20 cellular contexts compared by ENCODE assay signal in genomic region chr6:35592178-35592577, GRCh38.
DNase-seq lines count a peak whose midpoint lies in the region; ATAC-seq and TF ChIP-seq lines count a peak whose summit lies in the region.
"Had no signal": no experiment of that assay in that cellular context is flagged by ENCODE, and none has a peak within 500 bp of the region (broad histone marks: within the 10 kb centered on the region; RNA-seq: fewer than 3 reads in every experiment).

No MANE protein-coding gene starts in this region.

- ATAC-seq in RWPE2 (ENCODE audit: low read depth), result no peak
- ATAC-seq: left colon, PC-3 had no signal

- no peak overlapping the region for H4K8ac ChIP-seq in mesenchymal stem cell (ENCODE audit: low read length)

- H2AFZ ChIP-seq in mesenchymal stem cell (ENCODE audit: low read depth, low read length), result no peak overlapping the region

- H3K36me3 ChIP-seq in RWPE2 (ENCODE audit: low read depth) (peaks cover 96% of the 10 kb centered on the region), testis (ENCODE audit: low read depth, missing control alignments) (no peaks in the 10 kb centered on the region), mesenchymal stem cell (ENCODE audit: control insufficient read depth in 1 of 2, insufficient read depth in 2 of 2, low read depth in 1 of 2, low read length in 2 of 2) (peaks cover 0 to 9% of the 10 kb centered on the region in 2 experiments)

- no peak overlapping the region for H2BK120ac ChIP-seq in mesenchymal stem cell (ENCODE audit: low read depth, low read length)

- DNase-seq in activated T-cell treated with anti-CD3 and anti-CD28 coated beads, Interleukin-2, amount 50 U/mL, for 24 hours, result no peak
- no peak for DNase-seq in activated T-cell treated with anti-CD3 and anti-CD28 coated beads, Interleukin-2, amount 50 U/mL, for 48 hours
- no peak for DNase-seq in RWPE2 (ENCODE audit: low spot score)
- DNase-seq in testis, result no peak
- DNase-seq in amniotic stem cell (lab: John Stamatoyannopoulos, UW), result no peak
- no peak for DNase-seq in mesenchymal stem cell
- DNase-seq in GF-D8 (lab: John Stamatoyannopoulos, UW), result no peak
- DNase-seq: activated CD4-positive, alpha-beta T cell treated with anti-CD3 and anti-CD28 coated beads for 4 hours; activated T-cell treated with anti-CD3 and anti-CD28 coated beads, Interleukin-2, amount 50 U/mL, for 1 hour; amygdala; CD8-positive, alpha-beta memory T cell; DND-41; HCEC 1CT; left colon; NCI-H1417 treated with DMSO at 0.1 percent for 48 hours; NCI-H2171; NCI-H82; PC-3 had no signal

- TF ChIP-seq POLR2A in testis (IDR thresholded peaks at IDR 0.05), result no peak

- no peak overlapping the region for H4K91ac ChIP-seq in mesenchymal stem cell (ENCODE audit: low read length)

- no peak overlapping the region for H3K23ac ChIP-seq in mesenchymal stem cell (ENCODE audit: low read length in 2 of 2)

- TF ChIP-seq CTCF in RWPE2 (IDR thresholded peaks at IDR 0.05; ENCODE audit: poor library complexity, severe bottlenecking) (no peak), testis (IDR thresholded peaks at IDR 0.05) (no peak)

- no peak overlapping the region for H3K4me2 ChIP-seq in mesenchymal stem cell (ENCODE audit: low read length, poor library complexity, severe bottlenecking)
- H3K4me2 ChIP-seq: smooth muscle cell had no signal

- peaks cover 86% of the 10 kb centered on the region for H3K4me1 Mint-ChIP-seq in activated T-cell treated with anti-CD3 and anti-CD28 coated beads, Interleukin-2, amount 50 U/mL, for 24 hours (ENCODE audit: low read depth)

- H3K9me3 Mint-ChIP-seq in activated T-cell treated with anti-CD3 and anti-CD28 coated beads, Interleukin-2, amount 50 U/mL, for 24 hours, result no peaks in the 10 kb centered on the region
- H3K9me3 Mint-ChIP-seq: CD8-positive, alpha-beta memory T cell had no signal

- no peaks in the 10 kb centered on the region for H3K27me3 ChIP-seq in RWPE2 (ENCODE audit: insufficient read depth, poor library complexity, severe bottlenecking)
- H3K27me3 ChIP-seq in layer of hippocampus (ENCODE audit: control insufficient read depth, insufficient read depth, low read length), result no peaks in the 10 kb centered on the region
- no peaks in the 10 kb centered on the region for H3K27me3 ChIP-seq in testis
- H3K27me3 ChIP-seq in mesenchymal stem cell (ENCODE audit: control insufficient read depth in 1 of 2, insufficient read depth in 1 of 2, low read length in 2 of 2), result no peaks in the 10 kb centered on the region

- no peak overlapping the region for H3K14ac ChIP-seq in mesenchymal stem cell (ENCODE audit: low read length in 2 of 2)

- H2AK5ac ChIP-seq in mesenchymal stem cell (ENCODE audit: low read length, severe bottlenecking), result no peak overlapping the region

- H3K4ac ChIP-seq in mesenchymal stem cell (ENCODE audit: low read depth in 1 of 2, low read length in 2 of 2), result no peak overlapping the region

- intact Hi-C loops in testis (cut with DNase I; ENCODE audit: low total_unique reads), result no loop called here

- H3K4me1 ChIP-seq in RWPE2 (ENCODE audit: insufficient read depth, poor library complexity, severe bottlenecking) (peaks cover 42% of the 10 kb centered on the region), testis (peaks cover 63% of the 10 kb centered on the region), mesenchymal stem cell (ENCODE audit: control insufficient read depth, insufficient read depth, low read depth, low read length) (peaks cover 3% of the 10 kb centered on the region)

- no peaks in the 10 kb centered on the region for H3K27me3 Mint-ChIP-seq in activated T-cell treated with anti-CD3 and anti-CD28 coated beads, Interleukin-2, amount 50 U/mL, for 24 hours
- H3K27me3 Mint-ChIP-seq: CD8-positive, alpha-beta memory T cell had no signal

- H3K36me3 Mint-ChIP-seq in activated T-cell treated with anti-CD3 and anti-CD28 coated beads, Interleukin-2, amount 50 U/mL, for 24 hours (ENCODE audit: low read depth), result peaks cover 97% of the 10 kb centered on the region

- H3K4me3 Mint-ChIP-seq in activated T-cell treated with anti-CD3 and anti-CD28 coated beads, Interleukin-2, amount 50 U/mL, for 24 hours, result no peak overlapping the region

- H3K27ac Mint-ChIP-seq in activated T-cell treated with anti-CD3 and anti-CD28 coated beads, Interleukin-2, amount 50 U/mL, for 24 hours, result peak overlapping the region; percentile 69

- H3K79me1 ChIP-seq in mesenchymal stem cell (replicated peaks; ENCODE audit: low read length, poor library complexity, severe bottlenecking), result peaks cover 11% of the 10 kb centered on the region

- WGBS in testis, 2 donors, result 70 to 75% methylated on average over 3 of the region's 3 CpGs
- WGBS in mesenchymal stem cell, result 85% methylated on average over 1 of the region's 3 CpGs

- H3K9me3 ChIP-seq in RWPE2 (ENCODE audit: severe bottlenecking) (no peaks in the 10 kb centered on the region), testis (no peaks in the 10 kb centered on the region), mesenchymal stem cell (ENCODE audit: control insufficient read depth, low read length) (no peaks in the 10 kb centered on the region)

- H3K4me3 ChIP-seq in RWPE2 (ENCODE audit: severe bottlenecking) (no peak overlapping the region), testis (no peak overlapping the region), mesenchymal stem cell (ENCODE audit: insufficient read depth in 1 of 2, low read depth in 1 of 2, low read length in 2 of 2) (no peak overlapping the region)
- H3K4me3 ChIP-seq: smooth muscle cell had no signal

- H3K27ac ChIP-seq in RWPE2 (ENCODE audit: poor library complexity, severe bottlenecking) (peak overlapping the region; percentile 21), layer of hippocampus (ENCODE audit: low read depth, low read length) (peak overlapping the region; percentile 30), testis (peak overlapping the region; percentile 89 to 97), mesenchymal stem cell (ENCODE audit: low read length, poor library complexity, severe bottlenecking) (no peak overlapping the region)

- no peak overlapping the region for H2BK5ac ChIP-seq in mesenchymal stem cell (ENCODE audit: low read depth, low read length, poor library complexity, severe bottlenecking)

- no peak overlapping the region for H3K18ac ChIP-seq in mesenchymal stem cell (ENCODE audit: low read depth in 1 of 2, low read length in 2 of 2)

- no peak overlapping the region for H2BK12ac ChIP-seq in mesenchymal stem cell (ENCODE audit: low read length in 2 of 2)

- no peak overlapping the region for H2BK15ac ChIP-seq in mesenchymal stem cell (ENCODE audit: low read depth, poor library complexity, severe bottlenecking)

- no peak overlapping the region for H3K9ac ChIP-seq in mesenchymal stem cell (ENCODE audit: low read length)
